Comparison of ENCODE assay signal across 22 cellular contexts in the genomic region with DNA sequence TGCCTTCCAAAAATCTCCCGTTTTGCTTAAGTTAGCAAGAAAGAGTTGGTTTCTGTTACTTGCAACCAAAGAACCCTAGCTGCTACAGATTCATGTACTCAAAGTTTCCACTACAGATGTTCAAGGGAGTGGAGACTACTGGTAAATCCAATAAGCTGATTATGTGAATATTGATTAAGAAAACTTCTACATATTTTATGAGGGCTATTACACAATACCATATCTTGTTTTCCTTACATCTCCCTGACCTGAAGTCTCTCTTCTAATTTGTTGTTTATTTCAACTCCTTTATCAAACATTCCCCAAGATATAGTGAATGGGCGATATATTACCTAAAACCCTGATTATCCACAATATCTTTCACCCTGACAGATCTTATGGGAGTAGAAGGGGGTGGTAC.
DNase-seq lines count a peak whose midpoint lies in the region; ATAC-seq and TF ChIP-seq lines count a peak whose summit lies in the region.
"Had no signal": no experiment of that assay in that cellular context is flagged by ENCODE, and none has a peak within 500 bp of the region (broad histone marks: within the 10 kb centered on the region; RNA-seq: fewer than 3 reads in every experiment).

No MANE protein-coding gene starts in this region.

- H3K4me2 ChIP-seq in IMR-90 (ENCODE audit: low read depth, low read length), result no peak overlapping the region
- H3K4me2 ChIP-seq: A549; BLaER1 treated with 17β-estradiol and CSF1 and Interleukin-3, amounts not matched to agents 10 nM and 100 nM had no signal

- H3K9me3 Mint-ChIP-seq in activated CD4-positive, alpha-beta T cell treated with anti-CD3 and anti-CD28 coated beads, Interleukin-2, amount 10 ng/mL, durations not matched to agents 24 days and 14 days, result no peaks in the 10 kb centered on the region
- H3K9me3 Mint-ChIP-seq: CD4-positive, alpha-beta T cell; CD8-positive, alpha-beta memory T cell had no signal

- no peak overlapping the region for H2BK120ac ChIP-seq in IMR-90 (ENCODE audit: low read depth, low read length)

- TF ChIP-seq POLR2A in IMR-90 (IDR thresholded peaks at IDR 0.05; ENCODE audit: low read depth, low read length) (no peak), testis (IDR thresholded peaks at IDR 0.05) (no peak)

- no peak overlapping the region for H4K8ac ChIP-seq in IMR-90 (ENCODE audit: low read depth in 2 of 2, low read length in 2 of 2)

- H3K23ac ChIP-seq in IMR-90 (ENCODE audit: low read depth, low read length), result no peak overlapping the region

- H2AK9ac ChIP-seq in IMR-90 (replicated peaks; ENCODE audit: low read depth, low read length, poor library complexity), result no peak overlapping the region

- H3K9me3 ChIP-seq in IMR-90 (ENCODE audit: control insufficient read depth, insufficient read depth, low read length), result no peaks in the 10 kb centered on the region
- H3K9me3 ChIP-seq in testis, result no peaks in the 10 kb centered on the region
- H3K9me3 ChIP-seq: A549, BE2C had no signal

- H2AK5ac ChIP-seq in IMR-90 (ENCODE audit: low read depth, low read length), result peak overlapping the region; percentile 1; the same call in 1 of the 2 replicates

- H3K79me1 ChIP-seq in IMR-90 (ENCODE audit: low read depth in 1 of 2, low read length in 2 of 2), result no peaks in the 10 kb centered on the region

- TF ChIP-seq CTCF in IMR-90 (conservative IDR thresholded peaks at IDR 0.05; ENCODE audit: low read depth, low read length) (no peak), testis (IDR thresholded peaks at IDR 0.05) (no peak)

- H3K4me3 ChIP-seq in IMR-90 (ENCODE audit: insufficient read depth, low read depth, low read length) (no peak overlapping the region), testis (no peak overlapping the region)
- H3K4me3 ChIP-seq: A549; BLaER1 treated with 17β-estradiol and CSF1 and Interleukin-3, amounts not matched to agents 10 nM and 100 nM; GM23248 had no signal

- H3K27ac Mint-ChIP-seq in activated CD4-positive, alpha-beta T cell treated with anti-CD3 and anti-CD28 coated beads, Interleukin-2, amount 10 ng/mL, durations not matched to agents 24 days and 14 days, result peak overlapping the region; percentile 27
- H3K27ac Mint-ChIP-seq: CD4-positive, alpha-beta T cell; CD8-positive, alpha-beta memory T cell had no signal

- no CpG with 5 or more reads among the region's 2 CpGs for WGBS in IMR-90 (ENCODE audit: extremely low coverage in 2 of 2, insufficient read length in 1 of 2), 2 experiments
- 91 to 92% methylated on average over 2 of the region's 2 CpGs for WGBS in testis, 2 donors

- no peak overlapping the region for H3K18ac ChIP-seq in IMR-90 (ENCODE audit: low read depth, low read length)

- peaks cover 11% of the 10 kb centered on the region for H3K4me1 ChIP-seq in IMR-90 (ENCODE audit: control insufficient read depth, insufficient read depth, low read length)
- H3K4me1 ChIP-seq in testis, result no peaks in the 10 kb centered on the region
- H3K4me1 ChIP-seq: BE2C had no signal

- peaks cover 6% of the 10 kb centered on the region for H3K27me3 Mint-ChIP-seq in activated CD4-positive, alpha-beta T cell treated with anti-CD3 and anti-CD28 coated beads, Interleukin-2, amount 10 ng/mL, durations not matched to agents 24 days and 14 days
- H3K27me3 Mint-ChIP-seq: CD4-positive, alpha-beta T cell had no signal

- H3K9me1 ChIP-seq in IMR-90 (ENCODE audit: insufficient read depth, low read length), result peaks cover 3% of the 10 kb centered on the region; the same call in 1 of the 2 replicates

- H4K91ac ChIP-seq in IMR-90 (ENCODE audit: insufficient read depth, low read depth, low read length), result no peak overlapping the region

- no peak overlapping the region for H3K4ac ChIP-seq in IMR-90 (ENCODE audit: low read depth, low read length)

- dilution Hi-C loops in IMR-90 (cut with HindIII; ENCODE audit: low sequenced_read_pairs, unreplicated experiment), result no loop called here

- no peaks in the 10 kb centered on the region for H4K20me1 ChIP-seq in IMR-90 (ENCODE audit: insufficient read depth, low read length)
- H4K20me1 ChIP-seq: BLaER1 treated with 17β-estradiol and CSF1 and Interleukin-3, amounts not matched to agents 10 nM and 100 nM had no signal

- H3K27me3 ChIP-seq in IMR-90 (ENCODE audit: control insufficient read depth, insufficient read depth, low read length), result no peaks in the 10 kb centered on the region
- no peaks in the 10 kb centered on the region for H3K27me3 ChIP-seq in testis
- H3K27me3 ChIP-seq: BE2C; BLaER1 treated with 17β-estradiol and CSF1 and Interleukin-3, amounts not matched to agents 10 nM and 100 nM had no signal

- in situ Hi-C loops in IMR-90 (cut with MboI; ENCODE audit: low sequenced_read_pairs), result loop anchor here (10.0 kb wide), 1 partner anchor 409 kb away; a partner anchor contains a TSS

- CTCF ChIA-PET in IMR-90 (lab: Yijun Ruan, JAX), result no interaction called here

- H2BK20ac ChIP-seq in IMR-90 (ENCODE audit: low read depth, low read length), result no peak overlapping the region

- H3K9ac ChIP-seq in IMR-90 (ENCODE audit: low read depth, low read length), result no peak overlapping the region
- H3K9ac ChIP-seq: BLaER1 treated with 17β-estradiol and CSF1 and Interleukin-3, amounts not matched to agents 10 nM and 100 nM; GM23248 had no signal

- no peak overlapping the region for H4K5ac ChIP-seq in IMR-90 (ENCODE audit: low read depth, low read length)

- peaks cover 24% of the 10 kb centered on the region for H3K4me1 Mint-ChIP-seq in activated CD4-positive, alpha-beta T cell treated with anti-CD3 and anti-CD28 coated beads, Interleukin-2, amount 10 ng/mL, durations not matched to agents 24 days and 14 days

- intact Hi-C loops in activated CD4-positive, alpha-beta T cell treated with anti-CD3 and anti-CD28 coated beads, Interleukin-2, amount 10 ng/mL, durations not matched to agents 24 days and 14 days (cut with micrococcal nuclease), result loop anchor here (5.0 kb wide), 2 partner anchors 93 to 412 kb away; a partner anchor contains a TSS
- intact Hi-C loops in IMR-90 (cut with micrococcal nuclease) (no loop called here), testis (cut with DNase I; ENCODE audit: low total_unique reads) (no loop called here)

- TF ChIP-seq RAD21 in IMR-90 (IDR thresholded peaks at IDR 0.05; ENCODE audit: low read length), result no peak

- peaks cover 3% of the 10 kb centered on the region for H3K36me3 Mint-ChIP-seq in activated CD4-positive, alpha-beta T cell treated with anti-CD3 and anti-CD28 coated beads, Interleukin-2, amount 10 ng/mL, durations not matched to agents 24 days and 14 days (ENCODE audit: low read depth)
- H3K36me3 Mint-ChIP-seq: CD14-positive monocyte had no signal

- H3K36me3 ChIP-seq in IMR-90 (ENCODE audit: control insufficient read depth, insufficient read depth, low read length) (no peaks in the 10 kb centered on the region), testis (ENCODE audit: low read depth, missing control alignments) (no peaks in the 10 kb centered on the region)
- H3K36me3 ChIP-seq: BE2C; BLaER1 treated with 17β-estradiol and CSF1 and Interleukin-3, amounts not matched to agents 10 nM and 100 nM had no signal

- no peak overlapping the region for H3K14ac ChIP-seq in IMR-90 (replicated peaks; ENCODE audit: low read depth, low read length)

- POLR2A ChIA-PET in IMR-90 (lab: Charles Lee; ENCODE audit: unreplicated experiment), result no interaction called here

- no peak overlapping the region for H2BK5ac ChIP-seq in IMR-90 (ENCODE audit: low read depth, low read length, poor library complexity, severe bottlenecking)

- no peak overlapping the region for H3K56ac ChIP-seq in IMR-90 (ENCODE audit: extremely low read depth, insufficient read depth, low read length)

- H2AFZ ChIP-seq in IMR-90 (replicated peaks; ENCODE audit: low read length, poor library complexity), result no peak overlapping the region
- H2AFZ ChIP-seq: GM23248 had no signal

- H3K27ac ChIP-seq in IMR-90 (ENCODE audit: insufficient read depth, low read length), result no peak overlapping the region
- no peak overlapping the region for H3K27ac ChIP-seq in testis
- H3K27ac ChIP-seq: A549; BLaER1 treated with 17β-estradiol and CSF1 and Interleukin-3, amounts not matched to agents 10 nM and 100 nM; GM23248 had no signal

- H2BK15ac ChIP-seq in IMR-90 (ENCODE audit: low read depth, low read length), result no peak overlapping the region

- no peak for DNase-seq in activated CD4-positive, alpha-beta T cell treated with anti-CD3 and anti-CD28 coated beads, Interleukin-2, amount 10 ng/mL, durations not matched to agents 24 days and 14 days
- DNase-seq in activated CD4-positive, alpha-beta T cell treated with anti-CD3 and anti-CD28 coated beads for 48 hours, result no peak
- no peak for DNase-seq in IMR-90
- DNase-seq in NCI-H82 treated with DMSO at 0.1 percent for 48 hours (lab: John Stamatoyannopoulos, UW; ENCODE audit: unreplicated experiment), result peak; percentile 26
- DNase-seq in testis, result no peak
- DNase-seq: 8988T; ACHN; AML-193; BE2C; CD4-positive, alpha-beta T cell; CD8-positive, alpha-beta memory T cell; DMS 273 treated with DMSO at 0.1 percent for 48 hours; DMS79; GF-D8; GM23248; H7; HCEC 1CT had no signal

- H3K4me3 Mint-ChIP-seq in activated CD4-positive, alpha-beta T cell treated with anti-CD3 and anti-CD28 coated beads, Interleukin-2, amount 10 ng/mL, durations not matched to agents 24 days and 14 days, result no peak overlapping the region
- H3K4me3 Mint-ChIP-seq: CD14-positive monocyte; CD4-positive, alpha-beta T cell; CD8-positive, alpha-beta memory T cell had no signal

- no peak for ATAC-seq in IMR-90 (ENCODE audit: low read depth)
- no peak for ATAC-seq in GM21786 (IDR thresholded peaks at IDR 0.05; ENCODE audit: unreplicated experiment)
- no peak for ATAC-seq in GM18858 (IDR thresholded peaks at IDR 0.05; ENCODE audit: unreplicated experiment)
- ATAC-seq: A549 had no signal

- BruUV-seq in IMR-90 (replicated peaks; lab: Mats Ljungman, UMichigan), result no TSS peak

TF ChIP-seq in IMR-90, 13 proteins besides CTCF, POLR2A, EP300 and RAD21:
- TF ChIP-seq SMC3 (IDR thresholded peaks at IDR 0.05; ENCODE audit: low read depth, low read length), result no peak
- TF ChIP-seq CEBPB (IDR thresholded peaks at IDR 0.05; ENCODE audit: low read depth, low read length), result peak; percentile 58
